Comparison of ENCODE assay signal across 8 cellular contexts in the genomic region with DNA sequence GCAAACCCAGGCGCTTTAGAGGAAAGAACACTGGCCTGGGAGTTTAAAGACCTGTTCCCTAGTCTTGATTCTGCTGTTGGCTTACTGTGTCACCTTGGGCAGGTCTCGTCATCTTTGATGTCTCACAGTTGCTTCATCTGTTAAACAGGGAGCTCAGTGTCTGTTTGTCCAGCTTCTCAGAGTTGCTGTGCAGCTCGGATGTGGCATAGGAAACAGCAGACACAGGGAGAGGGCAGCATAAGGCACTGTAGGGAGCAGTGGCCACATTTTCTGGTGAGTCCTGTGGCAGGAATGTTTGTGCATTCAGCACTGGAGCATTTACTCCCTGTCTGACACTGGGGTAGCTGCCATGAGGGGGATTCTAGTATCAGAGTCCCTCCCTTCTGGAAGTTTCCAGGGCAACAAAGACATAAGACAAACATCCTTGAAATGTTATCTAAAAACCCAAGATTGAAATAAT. TPM values are rescaled to one million over a fixed set of nuclear protein-coding genes. Genes with fewer than 3 reads are reported as not detected.
DNase-seq lines count a peak whose midpoint lies in the region; ATAC-seq and TF ChIP-seq lines count a peak whose summit lies in the region.

No MANE protein-coding gene starts in this region.

- H3K36me3 ChIP-seq in heart right ventricle (peaks cover 0 to 57% (median 28%) of the 10 kb centered on the region in 9 donors), adipocyte (ENCODE audit: control insufficient read depth, insufficient read depth, low read length, severe bottlenecking) (peaks cover 21% of the 10 kb centered on the region)

- peak overlapping the region; percentile 93 for H3K9ac ChIP-seq in adipocyte (ENCODE audit: low read length)

- DNase-seq in heart right ventricle (no peak), Right ventricle myocardium inferior (ENCODE audit: missing footprints) (no peak), adipocyte (ENCODE audit: low read depth) (peak; percentile 69), type B pancreatic cell (ENCODE audit: extremely low spot score, unreplicated experiment) (no peak), cerebellar nuclear complex (lab: John Stamatoyannopoulos, UW) (no peak), NCI-H2227 treated with DMSO at 0.1 percent for 48 hours (lab: John Stamatoyannopoulos, UW) (no peak)
- DNase-seq in activated naive CD4-positive, alpha-beta T cell treated with anti-CD3 and anti-CD28 coated beads, Interleukin-2, amount 50 U/mL, for 16 hours: no peak

- H3K9me3 Mint-ChIP-seq in type B pancreatic cell: no peaks in the 10 kb centered on the region

- H3K4me3 ChIP-seq in heart right ventricle (peak overlapping the region in 3 of 10 donors; percentile 97 to 99 (median 97)), adipocyte (ENCODE audit: low read length) (peak overlapping the region; percentile 97)

- TF ChIP-seq CTCF in heart right ventricle (IDR thresholded peaks at IDR 0.05): no peak
- TF ChIP-seq CTCF in type B pancreatic cell (conservative IDR thresholded peaks at IDR 0.05): no peak

- H3K4me1 Mint-ChIP-seq in type B pancreatic cell (ENCODE audit: unreplicated experiment): peaks cover 42% of the 10 kb centered on the region

- no peaks in the 10 kb centered on the region for H3K27me3 Mint-ChIP-seq in type B pancreatic cell

- H3K27ac ChIP-seq in heart right ventricle: peak overlapping the region in 7 of 10 donors; percentile 35 to 99 (median 98)
- peak overlapping the region; percentile 92 for H3K27ac ChIP-seq in layer of hippocampus (ENCODE audit: low read depth, low read length)

- 71 to 82% methylated on average over 3 of the region's 3 CpGs for WGBS in heart right ventricle, 2 donors

- H3K27me3 ChIP-seq in heart right ventricle: no peaks in the 10 kb centered on the region
- H3K27me3 ChIP-seq in adipocyte (replicated peaks; ENCODE audit: control insufficient read depth, insufficient read depth, low read length): no peaks in the 10 kb centered on the region
- no peaks in the 10 kb centered on the region for H3K27me3 ChIP-seq in layer of hippocampus (ENCODE audit: control insufficient read depth, insufficient read depth, low read length)

- peak overlapping the region; percentile 95 for H3K27ac Mint-ChIP-seq in type B pancreatic cell

- intact Hi-C loops in heart right ventricle (cut with DNase I): no loop called here
- intact Hi-C loops in Right ventricle myocardium inferior (cut with DNase I): no loop called here

- no peak for ATAC-seq in heart right ventricle
- ATAC-seq in Right ventricle myocardium inferior: no peak

- peaks cover 20% of the 10 kb centered on the region for H3K36me3 Mint-ChIP-seq in type B pancreatic cell

- H3K9me3 ChIP-seq in heart right ventricle: no peaks in the 10 kb centered on the region
- no peaks in the 10 kb centered on the region for H3K9me3 ChIP-seq in adipocyte (ENCODE audit: control insufficient read depth, low read length)

- peak overlapping the region; percentile 97 for H3K4me3 Mint-ChIP-seq in type B pancreatic cell

- H3K4me1 ChIP-seq in heart right ventricle: peaks cover 16 to 57% (median 38%) of the 10 kb centered on the region in 9 donors
- H3K4me1 ChIP-seq in adipocyte (ENCODE audit: control insufficient read depth, insufficient read depth, low read length): peaks cover 23% of the 10 kb centered on the region

RNA-seq across cellular contexts. Expression of a gene that starts 2.0 kb away (rescaled TPM):
- total RNA-seq in heart right ventricle (100 to 1,000 TPM in 8 of 10 donors, 10 to 100 TPM in 2; 88.7 to 132 (median 114) TPM), Right ventricle myocardium inferior (111 TPM), type B pancreatic cell (ENCODE audit: low replicate concordance) (142 and 154 TPM in 2 replicates)
- 10 to 100 TPM; 51.0 to 53.0 TPM for polyA plus RNA-seq in heart right ventricle

RNA-seq across cellular contexts. Expression of a gene that starts 8.5 kb away (rescaled TPM):
- total RNA-seq in heart right ventricle: 1 to 10 TPM; 1.9 to 4.7 (median 2.9) TPM
- 1 to 10 TPM; 2.4 to 4.3 TPM for polyA plus RNA-seq in heart right ventricle
- 3.3 TPM for total RNA-seq in Right ventricle myocardium inferior
- total RNA-seq in type B pancreatic cell (ENCODE audit: low replicate concordance): 6.9 and 12.3 TPM in 2 replicates

RNA-seq across cellular contexts. Expression of a gene that starts 29.2 kb away (rescaled TPM):
- total RNA-seq in heart right ventricle (10 to 100 TPM in 7 of 10 donors, 1 to 10 TPM in 3; 6.7 to 25.8 (median 16.2) TPM), Right ventricle myocardium inferior (32.6 TPM), type B pancreatic cell (ENCODE audit: low replicate concordance) (16.3 and 109 TPM in 2 replicates)
- polyA plus RNA-seq in heart right ventricle: 10 to 100 TPM; 25.6 to 33.0 TPM

RNA-seq across cellular contexts. Expression of a gene that starts 47.3 kb away (rescaled TPM):
- 1 to 10 TPM; 2.6 to 7.0 (median 3.5) TPM for total RNA-seq in heart right ventricle
- 1 to 10 TPM; 2.7 to 3.5 TPM for polyA plus RNA-seq in heart right ventricle
- total RNA-seq in Right ventricle myocardium inferior: 5.7 TPM
- total RNA-seq in type B pancreatic cell (ENCODE audit: low replicate concordance): 4.8 and 8.7 TPM in 2 replicates

RNA-seq across cellular contexts. Expression of a gene that starts 47.5 kb away (rescaled TPM):
- total RNA-seq in heart right ventricle (1 to 10 TPM; 3.0 to 5.0 (median 3.9) TPM), Right ventricle myocardium inferior (4.7 TPM), type B pancreatic cell (ENCODE audit: low replicate concordance) (13.0 and 17.7 TPM in 2 replicates)
- 1 to 10 TPM; 1.2 to 6.4 TPM for polyA plus RNA-seq in heart right ventricle
